Comparison of ENCODE assay signal across 9 cellular contexts in genomic region chr6:3231213-3232016, GRCh38. TPM values are rescaled to one million over a fixed set of nuclear protein-coding genes. Genes with fewer than 3 reads are reported as not detected.
DNase-seq lines count a peak whose midpoint lies in the region; ATAC-seq and TF ChIP-seq lines count a peak whose summit lies in the region.
"Had no signal": no experiment of that assay in that cellular context is flagged by ENCODE, and none has a peak within 500 bp of the region (broad histone marks: within the 10 kb centered on the region; RNA-seq: fewer than 3 reads in every experiment).

No MANE protein-coding gene starts in this region.

- ATAC-seq in GM18907 (IDR thresholded peaks at IDR 0.05; ENCODE audit: unreplicated experiment): no peak

- no peaks in the 10 kb centered on the region for H3K9me3 Mint-ChIP-seq in T-helper 1 cell treated with Interleukin-12 subunit alpha and Interleukin-12 subunit beta and Interleukin-4 antibody, amounts not matched to agents 30 μg/mL and 1 μg/mL, for 36 hours

- no peak for TF ChIP-seq CTCF in kidney epithelial cell (IDR thresholded peaks at IDR 0.05; ENCODE audit: insufficient read depth, low read length, poor library complexity, severe bottlenecking)

- peaks cover 25% of the 10 kb centered on the region for H3K4me1 Mint-ChIP-seq in T-helper 1 cell treated with Interleukin-12 subunit alpha and Interleukin-12 subunit beta and Interleukin-4 antibody, amounts not matched to agents 30 μg/mL and 1 μg/mL, for 36 hours (ENCODE audit: low read depth)

- H3K27me3 ChIP-seq in kidney epithelial cell (ENCODE audit: control insufficient read depth, insufficient read depth, low read length): peaks cover 22% of the 10 kb centered on the region

- no peak overlapping the region for H3K27ac Mint-ChIP-seq in T-helper 1 cell treated with Interleukin-12 subunit alpha and Interleukin-12 subunit beta and Interleukin-4 antibody, amounts not matched to agents 30 μg/mL and 1 μg/mL, for 36 hours

- peak overlapping the region in 13 of 21 experiments; percentile 11 to 79 (median 67) for H3K27ac ChIP-seq in skin epidermis
- H3K27ac ChIP-seq: C4-2B had no signal

- DNase-seq in T-helper 1 cell (no peak), NCI-H510A (lab: John Stamatoyannopoulos, UW) (peak; percentile 64), cerebellar cortex (ENCODE audit: low spot score) (peak; percentile 92), kidney epithelial cell (ENCODE audit: low read depth) (peak; percentile 43), AML-193 (lab: John Stamatoyannopoulos, UW) (no peak)

- peaks cover 94% of the 10 kb centered on the region for H3K27me3 Mint-ChIP-seq in T-helper 1 cell treated with Interleukin-12 subunit alpha and Interleukin-12 subunit beta and Interleukin-4 antibody, amounts not matched to agents 30 μg/mL and 1 μg/mL, for 36 hours (ENCODE audit: low read depth)

- H3K4me3 Mint-ChIP-seq in T-helper 1 cell treated with Interleukin-12 subunit alpha and Interleukin-12 subunit beta and Interleukin-4 antibody, amounts not matched to agents 30 μg/mL and 1 μg/mL, for 36 hours: peak overlapping the region; percentile 38

- H3K4me3 ChIP-seq in kidney epithelial cell (ENCODE audit: low read depth, low read length) (peak overlapping the region; percentile 52), skin epidermis (peak overlapping the region; percentile 27 to 43 (median 31))

- no peaks in the 10 kb centered on the region for H3K36me3 ChIP-seq in kidney epithelial cell (ENCODE audit: control insufficient read depth, insufficient read depth, low read length)

- no peaks in the 10 kb centered on the region for H3K36me3 Mint-ChIP-seq in T-helper 1 cell treated with Interleukin-12 subunit alpha and Interleukin-12 subunit beta and Interleukin-4 antibody, amounts not matched to agents 30 μg/mL and 1 μg/mL, for 36 hours (ENCODE audit: low read depth)

RNA-seq across cellular contexts. Expression of gene TUBB2B, which starts 4.0 kb away (rescaled TPM):
- total RNA-seq in kidney epithelial cell: 287 and 316 TPM in 2 replicates

RNA-seq across cellular contexts. Expression of gene PSMG4, which starts 27.3 kb away (rescaled TPM):
- 14.6 and 26.5 TPM in 2 replicates for total RNA-seq in kidney epithelial cell

Comparison
In these comparisons a context has a peak if more than half of its experiments do, and no peak if none do; other contexts are left out.
1. DNase-seq: peak in NCI-H510A (single experiment), cerebellar cortex (single experiment) and kidney epithelial cell (single experiment); none in T-helper 1 cell (0 of 5) and AML-193 (0 of 2).